ENCODE assay signal across 24 cellular contexts in the genomic region with DNA sequence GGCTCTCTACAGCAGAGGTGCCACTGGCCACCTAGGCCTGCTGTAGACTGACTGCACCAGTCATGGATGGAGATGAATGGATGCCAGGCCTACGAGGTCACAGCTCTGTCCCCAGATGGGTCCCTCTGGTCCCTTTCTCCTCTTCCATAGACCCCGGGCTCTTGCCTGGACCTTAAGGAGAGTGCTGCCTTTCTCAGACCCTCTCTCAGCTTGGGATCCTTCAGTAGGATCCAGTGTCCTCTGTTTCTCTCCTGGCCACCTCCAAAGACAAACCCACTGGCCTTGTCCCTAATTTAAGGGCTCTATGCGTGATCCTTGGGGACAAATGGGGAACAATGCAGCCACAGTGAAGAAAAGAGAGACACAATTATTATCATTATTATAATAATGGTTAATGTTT.
"Had no signal": no experiment of that assay in that cellular context is flagged by ENCODE, and none has a peak within 500 bp of the region (broad histone marks: within the 10 kb centered on the region; RNA-seq: fewer than 3 reads in every experiment).

No MANE protein-coding gene starts in this region.

- H3K4me3 ChIP-seq: colonic mucosa, coronary artery, dorsolateral prefrontal cortex, esophagus muscularis mucosa, esophagus squamous epithelium, gastrocnemius medialis, gastroesophageal sphincter, heart left ventricle, heart right ventricle had no signal

- H3K4me1 ChIP-seq: colonic mucosa, esophagus muscularis mucosa, esophagus squamous epithelium, foreskin keratinocyte, gastrocnemius medialis, gastroesophageal sphincter, heart left ventricle, heart right ventricle had no signal

- H3K36me3 ChIP-seq: colonic mucosa, esophagus muscularis mucosa, esophagus squamous epithelium, gastrocnemius medialis, gastroesophageal sphincter, heart left ventricle, heart right ventricle had no signal

- DNase-seq: colonic mucosa; cortex of kidney; dermis blood vessel endothelial cell; dorsolateral prefrontal cortex; effector CD4-positive, alpha-beta T cell; effector CD8-positive, alpha-beta T cell; effector memory CD4-positive, alpha-beta T cell; effector memory CD8-positive, alpha-beta T cell; endodermal cell; erythroblast; esophagus squamous epithelium; foreskin fibroblast; foreskin keratinocyte; foreskin melanocyte; gastrocnemius medialis; glutamatergic neuron; head of caudate nucleus; heart left ventricle; heart right ventricle had no signal

- ATAC-seq: effector memory CD8-positive, alpha-beta T cell; esophagus mucosa; foreskin keratinocyte; gastrocnemius medialis; gastroesophageal sphincter; heart left ventricle; heart right ventricle had no signal

- H3K9me3 ChIP-seq: colonic mucosa, esophagus squamous epithelium, gastrocnemius medialis had no signal

- H3K27ac ChIP-seq: colonic mucosa, coronary artery, dorsolateral prefrontal cortex, epithelial cell of prostate, esophagus muscularis mucosa, esophagus squamous epithelium, foreskin keratinocyte, gastrocnemius medialis, gastroesophageal sphincter, heart left ventricle, heart right ventricle had no signal

- H3K27me3 ChIP-seq: colonic mucosa, esophagus squamous epithelium, foreskin keratinocyte, gastrocnemius medialis, gastroesophageal sphincter, heart left ventricle had no signal
